In genomic region chr11:10222399-10222798, GRCh38 we compare ENCODE assay signal across 7 cellular contexts.
"Had no signal": no experiment of that assay in that cellular context is flagged by ENCODE, and none has a peak within 500 bp of the region (broad histone marks: within the 10 kb centered on the region; RNA-seq: fewer than 3 reads in every experiment).

No MANE protein-coding gene starts in this region.

- DNase-seq: GDM1, GF-D8 had no signal

- ATAC-seq: GM12878 had no signal

- FAIRE-seq: GM12878, GM12891, GM12892, GM18507, GM19239 had no signal
